ENCODE assay signal across 15 cellular contexts in the genomic region with DNA sequence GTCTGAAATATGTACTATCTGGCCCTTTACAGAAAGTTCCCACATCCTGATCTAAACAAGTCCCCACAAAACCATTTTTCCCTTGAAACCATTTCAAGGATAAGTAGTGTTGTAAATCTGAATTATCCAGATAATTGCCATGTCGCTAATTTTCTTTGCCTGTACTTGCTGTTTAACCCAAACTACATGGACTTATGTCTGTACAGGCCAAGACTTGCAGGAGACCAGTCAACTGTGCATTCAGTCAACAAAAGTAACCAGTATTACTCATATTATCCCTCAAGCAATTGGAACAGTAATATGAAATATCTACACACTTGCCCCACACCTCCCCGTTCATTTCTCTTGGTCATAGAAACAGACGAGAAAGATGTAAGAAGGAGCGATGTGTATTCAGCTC.
DNase-seq lines count a peak whose midpoint lies in the region; ATAC-seq and TF ChIP-seq lines count a peak whose summit lies in the region.
"Had no signal": no experiment of that assay in that cellular context is flagged by ENCODE, and none has a peak within 500 bp of the region (broad histone marks: within the 10 kb centered on the region; RNA-seq: fewer than 3 reads in every experiment).

No MANE protein-coding gene starts in this region.

- H3K4me3 ChIP-seq in ascending aorta, result no peak overlapping the region
- H3K4me3 ChIP-seq in effector memory CD4-positive, alpha-beta T cell (ENCODE audit: insufficient read depth, low read depth, low read length, poor library complexity, severe bottlenecking), result no peak overlapping the region
- H3K4me3 ChIP-seq: A549; adrenal gland; BLaER1 treated with 17β-estradiol and CSF1 and Interleukin-3, amounts not matched to agents 10 nM and 100 nM had no signal

- H3K4me1 ChIP-seq in ascending aorta, result peaks cover 0 to 36% of the 10 kb centered on the region in 2 donors
- no peaks in the 10 kb centered on the region for H3K4me1 ChIP-seq in effector memory CD4-positive, alpha-beta T cell (ENCODE audit: control insufficient read depth, insufficient read depth, low read length, poor library complexity, severe bottlenecking)
- H3K4me1 ChIP-seq: A549; adrenal gland; BLaER1 treated with 17β-estradiol and CSF1 and Interleukin-3, amounts not matched to agents 10 nM and 100 nM had no signal

- H3K27me3 ChIP-seq in ascending aorta, result no peaks in the 10 kb centered on the region
- H3K27me3 ChIP-seq in effector memory CD4-positive, alpha-beta T cell (replicated peaks; ENCODE audit: control insufficient read depth, insufficient read depth, low read length, poor library complexity, severe bottlenecking), result no peaks in the 10 kb centered on the region
- H3K27me3 ChIP-seq: adrenal gland; BLaER1 treated with 17β-estradiol and CSF1 and Interleukin-3, amounts not matched to agents 10 nM and 100 nM had no signal

- no peaks in the 10 kb centered on the region for H3K9me3 ChIP-seq in ascending aorta
- no peaks in the 10 kb centered on the region for H3K9me3 ChIP-seq in effector memory CD4-positive, alpha-beta T cell (ENCODE audit: control insufficient read depth, low read length)
- H3K9me3 ChIP-seq: A549; adrenal gland; BLaER1 treated with 17β-estradiol and CSF1 and Interleukin-3, amounts not matched to agents 10 nM and 100 nM had no signal

- no peaks in the 10 kb centered on the region for H3K36me3 ChIP-seq in ascending aorta
- no peaks in the 10 kb centered on the region for H3K36me3 ChIP-seq in effector memory CD4-positive, alpha-beta T cell (ENCODE audit: control insufficient read depth, insufficient read depth, low read length)
- H3K36me3 ChIP-seq: adrenal gland; BLaER1 treated with 17β-estradiol and CSF1 and Interleukin-3, amounts not matched to agents 10 nM and 100 nM had no signal

- H3K27ac ChIP-seq in ascending aorta, result peak overlapping the region; percentile 57 to 59
- H3K27ac ChIP-seq in effector memory CD4-positive, alpha-beta T cell (ENCODE audit: insufficient read depth, low read length, poor library complexity, severe bottlenecking), result no peak overlapping the region
- H3K27ac ChIP-seq: A549; adrenal gland; BLaER1 treated with 17β-estradiol and CSF1 and Interleukin-3, amounts not matched to agents 10 nM and 100 nM had no signal

- intact Hi-C loops in ascending aorta (cut with DNase I), result loop anchor here (2.0 kb wide), 1 partner anchor 47 kb away; no protein-coding TSS in a partner anchor

- peak; percentile 13 for DNase-seq in NCI-H446 treated with DMSO at 0.1 percent for 48 hours (lab: John Stamatoyannopoulos, UW)
- DNase-seq in NCI-H446 (lab: John Stamatoyannopoulos, UW), result no peak
- no peak for DNase-seq in ascending aorta (ENCODE audit: low spot score in 2 of 2)
- peak; percentile 12 for DNase-seq in kidney tubule cell (ENCODE audit: low spot score)
- no peak for DNase-seq in effector memory CD4-positive, alpha-beta T cell
- no peak for DNase-seq in activated CD4-positive, alpha-beta T cell treated with anti-CD3 and anti-CD28 coated beads for 4 hours
- DNase-seq: adrenal gland, islet precursor cell, NCI-H2029 treated with DMSO at 0.1 percent for 48 hours, NCI-H774, T-helper 9 cell had no signal

- ATAC-seq in HG03354 (IDR thresholded peaks at IDR 0.05; ENCODE audit: poor library complexity, severe bottlenecking, unreplicated experiment), result no peak
- no peak for ATAC-seq in HG03442 (IDR thresholded peaks at IDR 0.05; ENCODE audit: unreplicated experiment)
- ATAC-seq: A549 had no signal

- TF ChIP-seq CTCF in ascending aorta (IDR thresholded peaks at IDR 0.05), result no peak

Comparison
In these comparisons a context has a peak if more than half of its experiments do, and no peak if none do; other contexts are left out.
1. DNase-seq: peak in NCI-H446 treated with DMSO at 0.1 percent for 48 hours (single experiment) and kidney tubule cell (single experiment); none in NCI-H446 (0 of 2), ascending aorta (0 of 2), effector memory CD4-positive, alpha-beta T cell (0 of 3) and activated CD4-positive, alpha-beta T cell treated with anti-CD3 and anti-CD28 coated beads for 4 hours (0 of 2).